1 cellular context compared by ENCODE assay signal in the genomic region with DNA sequence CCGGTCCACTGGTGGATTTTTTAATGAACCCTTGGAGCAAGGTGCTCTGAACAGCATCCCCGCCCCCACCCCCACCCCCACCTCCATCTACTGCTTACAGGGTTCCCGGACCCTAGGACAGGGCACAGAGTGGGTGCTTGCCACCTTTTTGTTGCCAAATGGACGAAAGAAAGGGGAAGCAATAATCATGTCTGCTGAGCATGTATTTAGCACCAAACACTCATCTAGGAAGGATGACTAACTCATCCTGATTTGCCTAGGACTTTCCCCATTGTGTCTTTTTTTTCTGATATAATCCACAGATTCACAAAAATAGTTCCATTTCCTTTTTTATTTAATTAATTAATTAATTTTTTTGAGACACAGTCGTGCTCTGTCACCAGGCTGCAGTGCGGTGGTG.
TF ChIP-seq lines count a peak whose summit lies in the region.

No MANE protein-coding gene starts in this region.

TF ChIP-seq in GM12878, 131 proteins besides CTCF, POLR2A, EP300 and RAD21:
- TF ChIP-seq JUNB (IDR thresholded peaks at IDR 0.05) (peak; percentile 31; the same call in 1 of the 2 replicates), BACH1 (IDR thresholded peaks at IDR 0.05; ENCODE audit: borderline replicate concordance) (no peak), CHD2 (IDR thresholded peaks at IDR 0.05; ENCODE audit: borderline replicate concordance, low read depth, low read length) (no peak), YY1 (IDR thresholded peaks at IDR 0.05; ENCODE audit: low read depth, low read length) (no peak), IKZF2 (IDR thresholded peaks at IDR 0.05) (0 out of 4 replicates have a peak, but pooled peaks of 1 of the 2 experiments have one; percentile 24), EZH2 (IDR thresholded peaks at IDR 0.05; ENCODE audit: borderline replicate concordance, control insufficient read depth, low read depth, low read length) (no peak)
- TF ChIP-seq, protein P1, sequence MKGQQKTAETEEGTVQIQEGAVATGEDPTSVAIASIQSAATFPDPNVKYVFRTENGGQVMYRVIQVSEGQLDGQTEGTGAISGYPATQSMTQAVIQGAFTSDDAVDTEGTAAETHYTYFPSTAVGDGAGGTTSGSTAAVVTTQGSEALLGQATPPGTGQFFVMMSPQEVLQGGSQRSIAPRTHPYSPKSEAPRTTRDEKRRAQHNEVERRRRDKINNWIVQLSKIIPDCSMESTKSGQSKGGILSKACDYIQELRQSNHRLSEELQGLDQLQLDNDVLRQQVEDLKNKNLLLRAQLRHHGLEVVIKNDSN (IDR thresholded peaks at IDR 0.05; ENCODE audit: borderline replicate concordance, extremely low read length, insufficient read depth, low read depth, low read length), result no peak
